In the genomic region with DNA sequence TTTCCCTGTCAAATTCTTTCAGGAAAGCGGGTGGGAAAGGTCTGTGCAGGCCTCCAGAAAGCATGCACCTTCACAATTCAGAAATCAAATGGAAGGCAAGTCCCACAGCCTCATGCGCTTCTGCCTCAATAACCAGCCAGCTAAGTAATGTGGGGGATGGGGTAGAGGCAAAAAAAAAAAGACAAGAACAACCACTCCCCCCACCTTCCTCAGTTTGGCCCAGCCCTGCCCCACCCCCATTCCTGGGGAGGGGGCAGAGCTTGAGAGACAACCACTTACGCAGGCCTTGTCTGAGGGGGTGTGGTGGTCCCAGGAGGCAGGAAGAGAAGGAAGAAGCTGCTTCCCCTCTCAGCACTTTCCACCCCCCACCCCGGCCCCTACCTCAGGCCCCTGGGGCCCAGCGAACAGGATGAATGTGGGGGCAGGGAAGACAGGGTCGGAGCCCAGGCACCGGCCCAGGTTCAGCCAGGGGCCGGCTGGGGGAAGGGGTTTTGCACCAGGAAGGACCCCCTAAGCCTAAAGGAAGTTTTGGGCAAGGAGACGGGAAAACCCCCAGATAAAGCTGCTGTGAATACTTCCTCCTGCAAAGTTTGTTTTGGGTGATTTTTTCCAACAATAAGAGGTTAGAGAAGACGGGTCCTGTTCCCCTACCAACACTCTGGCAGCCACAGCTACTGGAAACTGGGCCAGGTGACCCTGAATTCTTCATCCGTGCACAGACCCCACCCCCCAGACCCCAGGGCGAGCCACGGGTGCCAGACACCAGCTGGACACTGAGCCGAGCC, we compare ENCODE assay signal across 1 cellular context.
TF ChIP-seq lines count a peak whose summit lies in the region.

No MANE protein-coding gene starts in this region.

TF ChIP-seq in WTC11, 78 proteins besides CTCF, POLR2A, EP300 and RAD21 (continued from another document):
- TF ChIP-seq ERG (CRISPR knock-in tag; IDR thresholded peaks at IDR 0.05) (no peak), FOXK1 (CRISPR knock-in tag; IDR thresholded peaks at IDR 0.05) (peak; percentile 70; the same call in 1 of the 2 replicates), SOX15 (CRISPR knock-in tag; IDR thresholded peaks at IDR 0.05) (no peak), ZNF281 (CRISPR knock-in tag; IDR thresholded peaks at IDR 0.05) (peak; percentile 96), CBFB (CRISPR knock-in tag; IDR thresholded peaks at IDR 0.05; ENCODE audit: low read depth) (peak; percentile 92; the same call in 1 of the 2 replicates), JAZF1 (CRISPR knock-in tag; IDR thresholded peaks at IDR 0.05) (no peak), ETV6 (CRISPR knock-in tag; IDR thresholded peaks at IDR 0.05) (peak; percentile 20; the same call in 1 of the 2 replicates), CREM (CRISPR knock-in tag; IDR thresholded peaks at IDR 0.05) (no peak), ZNF138 (CRISPR knock-in tag; conservative IDR thresholded peaks at IDR 0.05) (no peak), TP53 (CRISPR knock-in tag; IDR thresholded peaks at IDR 0.05) (0 out of 2 replicates have a peak, but pooled peaks have one; percentile 31), MXD4 (CRISPR knock-in tag; IDR thresholded peaks at IDR 0.05; ENCODE audit: borderline replicate concordance) (no peak), GRHL2 (CRISPR knock-in tag; IDR thresholded peaks at IDR 0.05; ENCODE audit: insufficient replicate concordance, severe bottlenecking) (no peak), TEAD1 (CRISPR knock-in tag; IDR thresholded peaks at IDR 0.05) (peak; percentile 98), NFATC4 (CRISPR knock-in tag; IDR thresholded peaks at IDR 0.05) (no peak), NFE2L1 (CRISPR knock-in tag; IDR thresholded peaks at IDR 0.05) (no peak), PRDM15 (CRISPR knock-in tag; IDR thresholded peaks at IDR 0.05) (no peak), ZBTB21 (CRISPR knock-in tag; IDR thresholded peaks at IDR 0.05; ENCODE audit: borderline replicate concordance) (peak; percentile 77; the same call in 1 of the 2 replicates), MYBL2 (CRISPR knock-in tag; IDR thresholded peaks at IDR 0.05) (no peak), USF1 (CRISPR knock-in tag; IDR thresholded peaks at IDR 0.05) (no peak), ZNF317 (CRISPR knock-in tag; IDR thresholded peaks at IDR 0.05; ENCODE audit: borderline replicate concordance, low read depth) (no peak)
- TF ChIP-seq, protein P1, sequence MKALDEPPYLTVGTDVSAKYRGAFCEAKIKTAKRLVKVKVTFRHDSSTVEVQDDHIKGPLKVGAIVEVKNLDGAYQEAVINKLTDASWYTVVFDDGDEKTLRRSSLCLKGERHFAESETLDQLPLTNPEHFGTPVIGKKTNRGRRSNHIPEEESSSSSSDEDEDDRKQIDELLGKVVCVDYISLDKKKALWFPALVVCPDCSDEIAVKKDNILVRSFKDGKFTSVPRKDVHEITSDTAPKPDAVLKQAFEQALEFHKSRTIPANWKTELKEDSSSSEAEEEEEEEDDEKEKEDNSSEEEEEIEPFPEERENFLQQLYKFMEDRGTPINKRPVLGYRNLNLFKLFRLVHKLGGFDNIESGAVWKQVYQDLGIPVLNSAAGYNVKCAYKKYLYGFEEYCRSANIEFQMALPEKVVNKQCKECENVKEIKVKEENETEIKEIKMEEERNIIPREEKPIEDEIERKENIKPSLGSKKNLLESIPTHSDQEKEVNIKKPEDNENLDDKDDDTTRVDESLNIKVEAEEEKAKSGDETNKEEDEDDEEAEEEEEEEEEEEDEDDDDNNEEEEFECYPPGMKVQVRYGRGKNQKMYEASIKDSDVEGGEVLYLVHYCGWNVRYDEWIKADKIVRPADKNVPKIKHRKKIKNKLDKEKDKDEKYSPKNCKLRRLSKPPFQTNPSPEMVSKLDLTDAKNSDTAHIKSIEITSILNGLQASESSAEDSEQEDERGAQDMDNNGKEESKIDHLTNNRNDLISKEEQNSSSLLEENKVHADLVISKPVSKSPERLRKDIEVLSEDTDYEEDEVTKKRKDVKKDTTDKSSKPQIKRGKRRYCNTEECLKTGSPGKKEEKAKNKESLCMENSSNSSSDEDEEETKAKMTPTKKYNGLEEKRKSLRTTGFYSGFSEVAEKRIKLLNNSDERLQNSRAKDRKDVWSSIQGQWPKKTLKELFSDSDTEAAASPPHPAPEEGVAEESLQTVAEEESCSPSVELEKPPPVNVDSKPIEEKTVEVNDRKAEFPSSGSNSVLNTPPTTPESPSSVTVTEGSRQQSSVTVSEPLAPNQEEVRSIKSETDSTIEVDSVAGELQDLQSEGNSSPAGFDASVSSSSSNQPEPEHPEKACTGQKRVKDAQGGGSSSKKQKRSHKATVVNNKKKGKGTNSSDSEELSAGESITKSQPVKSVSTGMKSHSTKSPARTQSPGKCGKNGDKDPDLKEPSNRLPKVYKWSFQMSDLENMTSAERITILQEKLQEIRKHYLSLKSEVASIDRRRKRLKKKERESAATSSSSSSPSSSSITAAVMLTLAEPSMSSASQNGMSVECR (CRISPR knock-in tag; IDR thresholded peaks at IDR 0.05; ENCODE audit: borderline replicate concordance): peak; percentile 60; the same call in 1 of the 2 replicates
- TF ChIP-seq, protein P2, sequence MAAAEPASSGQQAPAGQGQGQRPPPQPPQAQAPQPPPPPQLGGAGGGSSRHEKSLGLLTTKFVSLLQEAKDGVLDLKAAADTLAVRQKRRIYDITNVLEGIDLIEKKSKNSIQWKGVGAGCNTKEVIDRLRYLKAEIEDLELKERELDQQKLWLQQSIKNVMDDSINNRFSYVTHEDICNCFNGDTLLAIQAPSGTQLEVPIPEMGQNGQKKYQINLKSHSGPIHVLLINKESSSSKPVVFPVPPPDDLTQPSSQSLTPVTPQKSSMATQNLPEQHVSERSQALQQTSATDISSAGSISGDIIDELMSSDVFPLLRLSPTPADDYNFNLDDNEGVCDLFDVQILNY (CRISPR knock-in tag; IDR thresholded peaks at IDR 0.05): 0 out of 2 replicates have a peak, but pooled peaks have one; percentile 32
- TF ChIP-seq, protein P3, sequence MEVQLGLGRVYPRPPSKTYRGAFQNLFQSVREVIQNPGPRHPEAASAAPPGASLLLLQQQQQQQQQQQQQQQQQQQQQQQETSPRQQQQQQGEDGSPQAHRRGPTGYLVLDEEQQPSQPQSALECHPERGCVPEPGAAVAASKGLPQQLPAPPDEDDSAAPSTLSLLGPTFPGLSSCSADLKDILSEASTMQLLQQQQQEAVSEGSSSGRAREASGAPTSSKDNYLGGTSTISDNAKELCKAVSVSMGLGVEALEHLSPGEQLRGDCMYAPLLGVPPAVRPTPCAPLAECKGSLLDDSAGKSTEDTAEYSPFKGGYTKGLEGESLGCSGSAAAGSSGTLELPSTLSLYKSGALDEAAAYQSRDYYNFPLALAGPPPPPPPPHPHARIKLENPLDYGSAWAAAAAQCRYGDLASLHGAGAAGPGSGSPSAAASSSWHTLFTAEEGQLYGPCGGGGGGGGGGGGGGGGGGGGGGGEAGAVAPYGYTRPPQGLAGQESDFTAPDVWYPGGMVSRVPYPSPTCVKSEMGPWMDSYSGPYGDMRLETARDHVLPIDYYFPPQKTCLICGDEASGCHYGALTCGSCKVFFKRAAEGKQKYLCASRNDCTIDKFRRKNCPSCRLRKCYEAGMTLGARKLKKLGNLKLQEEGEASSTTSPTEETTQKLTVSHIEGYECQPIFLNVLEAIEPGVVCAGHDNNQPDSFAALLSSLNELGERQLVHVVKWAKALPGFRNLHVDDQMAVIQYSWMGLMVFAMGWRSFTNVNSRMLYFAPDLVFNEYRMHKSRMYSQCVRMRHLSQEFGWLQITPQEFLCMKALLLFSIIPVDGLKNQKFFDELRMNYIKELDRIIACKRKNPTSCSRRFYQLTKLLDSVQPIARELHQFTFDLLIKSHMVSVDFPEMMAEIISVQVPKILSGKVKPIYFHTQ (CRISPR knock-in tag; IDR thresholded peaks at IDR 0.05): no peak
- TF ChIP-seq, protein P4, sequence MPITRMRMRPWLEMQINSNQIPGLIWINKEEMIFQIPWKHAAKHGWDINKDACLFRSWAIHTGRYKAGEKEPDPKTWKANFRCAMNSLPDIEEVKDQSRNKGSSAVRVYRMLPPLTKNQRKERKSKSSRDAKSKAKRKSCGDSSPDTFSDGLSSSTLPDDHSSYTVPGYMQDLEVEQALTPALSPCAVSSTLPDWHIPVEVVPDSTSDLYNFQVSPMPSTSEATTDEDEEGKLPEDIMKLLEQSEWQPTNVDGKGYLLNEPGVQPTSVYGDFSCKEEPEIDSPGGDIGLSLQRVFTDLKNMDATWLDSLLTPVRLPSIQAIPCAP (CRISPR knock-in tag; IDR thresholded peaks at IDR 0.05): no peak
- TF ChIP-seq, protein P5, sequence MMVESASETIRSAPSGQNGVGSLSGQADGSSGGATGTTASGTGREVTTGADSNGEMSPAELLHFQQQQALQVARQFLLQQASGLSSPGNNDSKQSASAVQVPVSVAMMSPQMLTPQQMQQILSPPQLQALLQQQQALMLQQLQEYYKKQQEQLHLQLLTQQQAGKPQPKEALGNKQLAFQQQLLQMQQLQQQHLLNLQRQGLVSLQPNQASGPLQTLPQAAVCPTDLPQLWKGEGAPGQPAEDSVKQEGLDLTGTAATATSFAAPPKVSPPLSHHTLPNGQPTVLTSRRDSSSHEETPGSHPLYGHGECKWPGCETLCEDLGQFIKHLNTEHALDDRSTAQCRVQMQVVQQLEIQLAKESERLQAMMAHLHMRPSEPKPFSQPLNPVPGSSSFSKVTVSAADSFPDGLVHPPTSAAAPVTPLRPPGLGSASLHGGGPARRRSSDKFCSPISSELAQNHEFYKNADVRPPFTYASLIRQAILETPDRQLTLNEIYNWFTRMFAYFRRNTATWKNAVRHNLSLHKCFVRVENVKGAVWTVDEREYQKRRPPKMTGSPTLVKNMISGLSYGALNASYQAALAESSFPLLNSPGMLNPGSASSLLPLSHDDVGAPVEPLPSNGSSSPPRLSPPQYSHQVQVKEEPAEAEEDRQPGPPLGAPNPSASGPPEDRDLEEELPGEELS (CRISPR knock-in tag; IDR thresholded peaks at IDR 0.05): no peak
- TF ChIP-seq, protein P6, sequence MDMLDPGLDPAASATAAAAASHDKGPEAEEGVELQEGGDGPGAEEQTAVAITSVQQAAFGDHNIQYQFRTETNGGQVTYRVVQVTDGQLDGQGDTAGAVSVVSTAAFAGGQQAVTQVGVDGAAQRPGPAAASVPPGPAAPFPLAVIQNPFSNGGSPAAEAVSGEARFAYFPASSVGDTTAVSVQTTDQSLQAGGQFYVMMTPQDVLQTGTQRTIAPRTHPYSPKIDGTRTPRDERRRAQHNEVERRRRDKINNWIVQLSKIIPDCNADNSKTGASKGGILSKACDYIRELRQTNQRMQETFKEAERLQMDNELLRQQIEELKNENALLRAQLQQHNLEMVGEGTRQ (CRISPR knock-in tag; IDR thresholded peaks at IDR 0.05): 0 out of 2 replicates have a peak, but pooled peaks have one; percentile 32
